1 cellular context compared by ENCODE assay signal in genomic region chr16:74216319-74216718, GRCh38.
TF ChIP-seq lines count a peak whose summit lies in the region.

No MANE protein-coding gene starts in this region.

TF ChIP-seq in HepG2, 621 proteins besides CTCF, POLR2A, EP300 and RAD21 (continued from another document):
- TF ChIP-seq, protein P1, sequence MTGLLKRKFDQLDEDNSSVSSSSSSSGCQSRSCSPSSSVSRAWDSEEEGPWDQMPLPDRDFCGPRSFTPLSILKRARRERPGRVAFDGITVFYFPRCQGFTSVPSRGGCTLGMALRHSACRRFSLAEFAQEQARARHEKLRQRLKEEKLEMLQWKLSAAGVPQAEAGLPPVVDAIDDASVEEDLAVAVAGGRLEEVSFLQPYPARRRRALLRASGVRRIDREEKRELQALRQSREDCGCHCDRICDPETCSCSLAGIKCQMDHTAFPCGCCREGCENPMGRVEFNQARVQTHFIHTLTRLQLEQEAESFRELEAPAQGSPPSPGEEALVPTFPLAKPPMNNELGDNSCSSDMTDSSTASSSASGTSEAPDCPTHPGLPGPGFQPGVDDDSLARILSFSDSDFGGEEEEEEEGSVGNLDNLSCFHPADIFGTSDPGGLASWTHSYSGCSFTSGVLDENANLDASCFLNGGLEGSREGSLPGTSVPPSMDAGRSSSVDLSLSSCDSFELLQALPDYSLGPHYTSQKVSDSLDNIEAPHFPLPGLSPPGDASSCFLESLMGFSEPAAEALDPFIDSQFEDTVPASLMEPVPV (CRISPR knock-in tag; IDR thresholded peaks at IDR 0.05) = no peak
